ENCODE assay signal across 8 cellular contexts in genomic region chr1:94522304-94522703, GRCh38. TPM values are rescaled to one million over a fixed set of nuclear protein-coding genes. Genes with fewer than 3 reads are reported as not detected.
A peak's percentile ranks its signal among the peaks of the same experiment; 100 is the strongest.
DNase-seq lines count a peak whose midpoint lies in the region; ATAC-seq and TF ChIP-seq lines count a peak whose summit lies in the region.

No MANE protein-coding gene starts in this region.

- H3K4me1 ChIP-seq in BE2C (no peaks in the 10 kb centered on the region), IMR-90 (ENCODE audit: control insufficient read depth, insufficient read depth, low read length) (peaks cover 3% of the 10 kb centered on the region; the same call in 1 of the 2 replicates)

- ATAC-seq in IMR-90 (ENCODE audit: low read depth) (peak; percentile 46), WTC11 (peak; percentile 60), GM18909 (IDR thresholded peaks at IDR 0.05; ENCODE audit: poor library complexity, unreplicated experiment) (no peak)

- H3K4me3 Mint-ChIP-seq in WTC11, result no peak overlapping the region

- H2BK20ac ChIP-seq in IMR-90 (ENCODE audit: low read depth, low read length), result 0 out of 2 replicates have a peak overlapping the region, but pooled peaks have one; percentile 8

- H3K56ac ChIP-seq in IMR-90 (ENCODE audit: extremely low read depth, insufficient read depth, low read length), result no peak overlapping the region

- BruUV-seq in IMR-90 (replicated peaks; lab: Mats Ljungman, UMichigan), result no TSS peak

- no peak overlapping the region for H3K27ac ChIP-seq in IMR-90 (ENCODE audit: insufficient read depth, low read length)

- peaks cover 4% of the 10 kb centered on the region; the same call in 1 of the 2 replicates for H3K9me1 ChIP-seq in IMR-90 (ENCODE audit: insufficient read depth, low read length)

- dilution Hi-C loops in IMR-90 (cut with HindIII; ENCODE audit: low sequenced_read_pairs, unreplicated experiment), result no loop called here

- H4K8ac ChIP-seq in IMR-90 (ENCODE audit: low read depth in 2 of 2, low read length in 2 of 2), result 0 out of 4 replicates have a peak overlapping the region, but pooled peaks have one; percentile 3 to 12

- no peaks in the 10 kb centered on the region for H3K9me3 Mint-ChIP-seq in WTC11

- no peak overlapping the region for H2BK5ac ChIP-seq in IMR-90 (ENCODE audit: low read depth, low read length, poor library complexity, severe bottlenecking)

- POLR2A ChIA-PET in IMR-90 (lab: Charles Lee; ENCODE audit: unreplicated experiment) (no interaction called here), WTC11 (lab: Charles Lee) (no interaction called here)

- H3K9ac ChIP-seq in IMR-90 (ENCODE audit: low read depth, low read length), result 0 out of 2 replicates have a peak overlapping the region, but pooled peaks have one; percentile 16

- no peaks in the 10 kb centered on the region for H3K79me1 ChIP-seq in IMR-90 (ENCODE audit: low read depth in 1 of 2, low read length in 2 of 2)

- H2AK5ac ChIP-seq in IMR-90 (ENCODE audit: low read depth, low read length), result no peak overlapping the region

- H3K14ac ChIP-seq in IMR-90 (replicated peaks; ENCODE audit: low read depth, low read length), result no peak overlapping the region

- H2BK15ac ChIP-seq in IMR-90 (ENCODE audit: low read depth, low read length), result no peak overlapping the region

- peak overlapping the region; percentile 1; the same call in 1 of the 2 replicates for H2BK120ac ChIP-seq in IMR-90 (ENCODE audit: low read depth, low read length)

- no peak for TF ChIP-seq POLR2A in IMR-90 (IDR thresholded peaks at IDR 0.05; ENCODE audit: low read depth, low read length)

- H3K18ac ChIP-seq in IMR-90 (ENCODE audit: low read depth, low read length), result 0 out of 2 replicates have a peak overlapping the region, but pooled peaks have one; percentile 12

- H3K36me3 ChIP-seq in BE2C (no peaks in the 10 kb centered on the region), IMR-90 (ENCODE audit: control insufficient read depth, insufficient read depth, low read length) (no peaks in the 10 kb centered on the region)

- CTCF ChIA-PET in IMR-90 (lab: Yijun Ruan, JAX), result interaction anchor here (1.2 to 2.7 kb wide), 5 partner anchors 8 to 284 kb away, joined by 3 to 10 read pairs (median 4); no protein-coding TSS in a partner anchor
- CTCF ChIA-PET in WTC11 (lab: Charles Lee), result interaction anchor here (0.6 to 3.2 kb wide), 8 partner anchors 19 to 521 kb away, joined by 3 to 15 read pairs (median 6); partner anchors contain the start of gene F3

- H4K91ac ChIP-seq in IMR-90 (ENCODE audit: insufficient read depth, low read depth, low read length), result no peak overlapping the region

- no CpG with 5 or more reads among the region's 4 CpGs for WGBS in IMR-90 (ENCODE audit: extremely low coverage in 2 of 2, insufficient read length in 1 of 2), 2 experiments

- DNase-seq in BE2C (peak; percentile 18), IMR-90 (peak; percentile 72), WTC11 (ENCODE audit: low spot score) (no peak), kidney tubule cell (ENCODE audit: low spot score) (peak; percentile 62), retina (no peak), GDM1 (lab: John Stamatoyannopoulos, UW) (no peak), T-helper 9 cell (no peak)

- peak; percentile 82 for TF ChIP-seq RAD21 in IMR-90 (IDR thresholded peaks at IDR 0.05; ENCODE audit: low read length)

- H3K36me3 Mint-ChIP-seq in WTC11, result no peaks in the 10 kb centered on the region

- no peaks in the 10 kb centered on the region for H3K27me3 Mint-ChIP-seq in WTC11 (ENCODE audit: low read depth)

- no peak overlapping the region for H3K4me2 ChIP-seq in IMR-90 (ENCODE audit: low read depth, low read length)

- H3K9me3 ChIP-seq in BE2C (no peaks in the 10 kb centered on the region), IMR-90 (ENCODE audit: control insufficient read depth, insufficient read depth, low read length) (no peaks in the 10 kb centered on the region)

- H2AK9ac ChIP-seq in IMR-90 (replicated peaks; ENCODE audit: low read depth, low read length, poor library complexity), result no peak overlapping the region

- H4K20me1 ChIP-seq in IMR-90 (ENCODE audit: insufficient read depth, low read length), result 0 out of 2 replicates have a peak, but pooled peaks cover 5% of the 10 kb centered on the region

- intact Hi-C loops in IMR-90 (cut with micrococcal nuclease), result loop anchor here (1.0 kb wide), 1 partner anchor 280 kb away; no protein-coding TSS in a partner anchor

- H2AFZ ChIP-seq in IMR-90 (replicated peaks; ENCODE audit: low read length, poor library complexity), result no peak overlapping the region

- H3K4me3 ChIP-seq in BE2C (ENCODE audit: low read depth, low read length) (no peak overlapping the region), IMR-90 (ENCODE audit: insufficient read depth, low read depth, low read length) (no peak overlapping the region)

- peak; percentile 54 for TF ChIP-seq CTCF in BE2C (IDR thresholded peaks at IDR 0.05; ENCODE audit: low read depth, low read length)
- TF ChIP-seq CTCF in IMR-90 (conservative IDR thresholded peaks at IDR 0.05; ENCODE audit: low read depth, low read length), result peak; percentile 73
- TF ChIP-seq CTCF in WTC11 (IDR thresholded peaks at IDR 0.05), result no peak

- H3K27ac Mint-ChIP-seq in WTC11, result no peak overlapping the region

- H3K27me3 ChIP-seq in BE2C (no peaks in the 10 kb centered on the region), IMR-90 (ENCODE audit: control insufficient read depth, insufficient read depth, low read length) (no peaks in the 10 kb centered on the region)

- in situ Hi-C loops in IMR-90 (cut with MboI; ENCODE audit: low sequenced_read_pairs), result loop anchor here (5.0 kb wide), 2 partner anchors 280 to 520 kb away; no protein-coding TSS in a partner anchor

- no peak overlapping the region for H3K4ac ChIP-seq in IMR-90 (ENCODE audit: low read depth, low read length)

- H4K5ac ChIP-seq in IMR-90 (ENCODE audit: low read depth, low read length), result no peak overlapping the region; the same call in 1 of the 2 replicates

- H3K23ac ChIP-seq in IMR-90 (ENCODE audit: low read depth, low read length), result no peak overlapping the region

- peaks cover 21% of the 10 kb centered on the region for H3K4me1 Mint-ChIP-seq in WTC11

TF ChIP-seq in IMR-90, 13 proteins besides CTCF, POLR2A, EP300 and RAD21:
- TF ChIP-seq SMC3 (IDR thresholded peaks at IDR 0.05; ENCODE audit: low read depth, low read length) (peak; percentile 77), RFX5 (IDR thresholded peaks at IDR 0.05; ENCODE audit: low read depth, low read length) (no peak)
TF ChIP-seq in IMR-90: peak in this region for 1.

TF ChIP-seq in WTC11, 78 proteins besides CTCF, POLR2A, EP300 and RAD21 (continues in another document):
- TF ChIP-seq TP53 (CRISPR knock-in tag; IDR thresholded peaks at IDR 0.05), result no peak
- TF ChIP-seq, protein P1, sequence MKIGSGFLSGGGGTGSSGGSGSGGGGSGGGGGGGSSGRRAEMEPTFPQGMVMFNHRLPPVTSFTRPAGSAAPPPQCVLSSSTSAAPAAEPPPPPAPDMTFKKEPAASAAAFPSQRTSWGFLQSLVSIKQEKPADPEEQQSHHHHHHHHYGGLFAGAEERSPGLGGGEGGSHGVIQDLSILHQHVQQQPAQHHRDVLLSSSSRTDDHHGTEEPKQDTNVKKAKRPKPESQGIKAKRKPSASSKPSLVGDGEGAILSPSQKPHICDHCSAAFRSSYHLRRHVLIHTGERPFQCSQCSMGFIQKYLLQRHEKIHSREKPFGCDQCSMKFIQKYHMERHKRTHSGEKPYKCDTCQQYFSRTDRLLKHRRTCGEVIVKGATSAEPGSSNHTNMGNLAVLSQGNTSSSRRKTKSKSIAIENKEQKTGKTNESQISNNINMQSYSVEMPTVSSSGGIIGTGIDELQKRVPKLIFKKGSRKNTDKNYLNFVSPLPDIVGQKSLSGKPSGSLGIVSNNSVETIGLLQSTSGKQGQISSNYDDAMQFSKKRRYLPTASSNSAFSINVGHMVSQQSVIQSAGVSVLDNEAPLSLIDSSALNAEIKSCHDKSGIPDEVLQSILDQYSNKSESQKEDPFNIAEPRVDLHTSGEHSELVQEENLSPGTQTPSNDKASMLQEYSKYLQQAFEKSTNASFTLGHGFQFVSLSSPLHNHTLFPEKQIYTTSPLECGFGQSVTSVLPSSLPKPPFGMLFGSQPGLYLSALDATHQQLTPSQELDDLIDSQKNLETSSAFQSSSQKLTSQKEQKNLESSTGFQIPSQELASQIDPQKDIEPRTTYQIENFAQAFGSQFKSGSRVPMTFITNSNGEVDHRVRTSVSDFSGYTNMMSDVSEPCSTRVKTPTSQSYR (CRISPR knock-in tag; IDR thresholded peaks at IDR 0.05), result no peak
- TF ChIP-seq, protein P2, sequence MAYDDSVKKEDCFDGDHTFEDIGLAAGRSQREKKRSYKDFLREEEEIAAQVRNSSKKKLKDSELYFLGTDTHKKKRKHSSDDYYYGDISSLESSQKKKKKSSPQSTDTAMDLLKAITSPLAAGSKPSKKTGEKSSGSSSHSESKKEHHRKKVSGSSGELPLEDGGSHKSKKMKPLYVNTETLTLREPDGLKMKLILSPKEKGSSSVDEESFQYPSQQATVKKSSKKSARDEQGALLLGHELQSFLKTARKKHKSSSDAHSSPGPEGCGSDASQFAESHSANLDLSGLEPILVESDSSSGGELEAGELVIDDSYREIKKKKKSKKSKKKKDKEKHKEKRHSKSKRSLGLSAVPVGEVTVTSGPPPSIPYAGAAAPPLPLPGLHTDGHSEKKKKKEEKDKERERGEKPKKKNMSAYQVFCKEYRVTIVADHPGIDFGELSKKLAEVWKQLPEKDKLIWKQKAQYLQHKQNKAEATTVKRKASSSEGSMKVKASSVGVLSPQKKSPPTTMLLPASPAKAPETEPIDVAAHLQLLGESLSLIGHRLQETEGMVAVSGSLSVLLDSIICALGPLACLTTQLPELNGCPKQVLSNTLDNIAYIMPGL (CRISPR knock-in tag; IDR thresholded peaks at IDR 0.05), result no peak
- TF ChIP-seq, protein P3, sequence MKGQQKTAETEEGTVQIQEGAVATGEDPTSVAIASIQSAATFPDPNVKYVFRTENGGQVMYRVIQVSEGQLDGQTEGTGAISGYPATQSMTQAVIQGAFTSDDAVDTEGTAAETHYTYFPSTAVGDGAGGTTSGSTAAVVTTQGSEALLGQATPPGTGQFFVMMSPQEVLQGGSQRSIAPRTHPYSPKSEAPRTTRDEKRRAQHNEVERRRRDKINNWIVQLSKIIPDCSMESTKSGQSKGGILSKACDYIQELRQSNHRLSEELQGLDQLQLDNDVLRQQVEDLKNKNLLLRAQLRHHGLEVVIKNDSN (CRISPR knock-in tag; IDR thresholded peaks at IDR 0.05), result no peak
- TF ChIP-seq SMAD3 (CRISPR knock-in tag; IDR thresholded peaks at IDR 0.05; ENCODE audit: borderline replicate concordance), result no peak
- no peak for TF ChIP-seq FOXJ3 (CRISPR knock-in tag; IDR thresholded peaks at IDR 0.05; ENCODE audit: borderline replicate concordance)
- TF ChIP-seq ZNF423 (CRISPR knock-in tag; IDR thresholded peaks at IDR 0.05), result no peak

RNA-seq across cellular contexts. Expression of gene F3, which starts 19.3 kb away (rescaled TPM):
- not detected for polyA plus RNA-seq in BE2C (2012; ENCODE audit: insufficient read depth, insufficient read length, low read depth)
- total RNA-seq in IMR-90 (2012; rRNA removed) (75.6 and 102 TPM in 2 replicates), WTC11 (2021) (7.5 to 7.8 TPM (median 7.6 TPM) in 3 replicates)
- polyA plus RNA-seq in IMR-90 (2012; rRNA removed), result 99.0 and 126 TPM in 2 replicates
- 45.0 and 45.1 TPM in 2 replicates for polyA plus RNA-seq in IMR-90 (2012; cell fraction: cytosol; rRNA removed)
- 88.3 and 572 TPM in 2 replicates for polyA plus RNA-seq in IMR-90 (2012; cell fraction: nucleus; rRNA removed; ENCODE audit: low replicate concordance)

Comparison
In these comparisons a context has a peak if more than half of its experiments do, and no peak if none do; other contexts are left out.
1. DNase-seq: peak in BE2C (single experiment), IMR-90 (single experiment) and kidney tubule cell (single experiment); none in WTC11 (single experiment), retina (single experiment), GDM1 (single experiment) and T-helper 9 cell (single experiment).